Comparison of ENCODE assay signal across 1 cellular context in genomic region chr16:20878682-20879147, GRCh38.
TF ChIP-seq lines count a peak whose summit lies in the region.

No MANE protein-coding gene starts in this region.

TF ChIP-seq in HepG2, 621 proteins besides CTCF, POLR2A, EP300 and RAD21 (continued from another document and continues in another):
- no peak for TF ChIP-seq GRHL1 (CRISPR knock-in tag; conservative IDR thresholded peaks at IDR 0.05)
- peak; percentile 44; the same call in 1 of the 2 replicates for TF ChIP-seq POGZ (CRISPR knock-in tag; IDR thresholded peaks at IDR 0.05)
- TF ChIP-seq ZNF660 (CRISPR knock-in tag; IDR thresholded peaks at IDR 0.05; ENCODE audit: borderline replicate concordance, low read depth): no peak
- no peak for TF ChIP-seq DBP (CRISPR knock-in tag; IDR thresholded peaks at IDR 0.05; ENCODE audit: not compliant biosample characterization)
- TF ChIP-seq, protein P1, sequence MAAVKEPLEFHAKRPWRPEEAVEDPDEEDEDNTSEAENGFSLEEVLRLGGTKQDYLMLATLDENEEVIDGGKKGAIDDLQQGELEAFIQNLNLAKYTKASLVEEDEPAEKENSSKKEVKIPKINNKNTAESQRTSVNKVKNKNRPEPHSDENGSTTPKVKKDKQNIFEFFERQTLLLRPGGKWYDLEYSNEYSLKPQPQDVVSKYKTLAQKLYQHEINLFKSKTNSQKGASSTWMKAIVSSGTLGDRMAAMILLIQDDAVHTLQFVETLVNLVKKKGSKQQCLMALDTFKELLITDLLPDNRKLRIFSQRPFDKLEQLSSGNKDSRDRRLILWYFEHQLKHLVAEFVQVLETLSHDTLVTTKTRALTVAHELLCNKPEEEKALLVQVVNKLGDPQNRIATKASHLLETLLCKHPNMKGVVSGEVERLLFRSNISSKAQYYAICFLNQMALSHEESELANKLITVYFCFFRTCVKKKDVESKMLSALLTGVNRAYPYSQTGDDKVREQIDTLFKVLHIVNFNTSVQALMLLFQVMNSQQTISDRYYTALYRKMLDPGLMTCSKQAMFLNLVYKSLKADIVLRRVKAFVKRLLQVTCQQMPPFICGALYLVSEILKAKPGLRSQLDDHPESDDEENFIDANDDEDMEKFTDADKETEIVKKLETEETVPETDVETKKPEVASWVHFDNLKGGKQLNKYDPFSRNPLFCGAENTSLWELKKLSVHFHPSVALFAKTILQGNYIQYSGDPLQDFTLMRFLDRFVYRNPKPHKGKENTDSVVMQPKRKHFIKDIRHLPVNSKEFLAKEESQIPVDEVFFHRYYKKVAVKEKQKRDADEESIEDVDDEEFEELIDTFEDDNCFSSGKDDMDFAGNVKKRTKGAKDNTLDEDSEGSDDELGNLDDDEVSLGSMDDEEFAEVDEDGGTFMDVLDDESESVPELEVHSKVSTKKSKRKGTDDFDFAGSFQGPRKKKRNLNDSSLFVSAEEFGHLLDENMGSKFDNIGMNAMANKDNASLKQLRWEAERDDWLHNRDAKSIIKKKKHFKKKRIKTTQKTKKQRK (IDR thresholded peaks at IDR 0.05; ENCODE audit: low read length): no peak
- TF ChIP-seq BCL3 (CRISPR knock-in tag; IDR thresholded peaks at IDR 0.05): no peak
- TF ChIP-seq ZNF33A (CRISPR knock-in tag; IDR thresholded peaks at IDR 0.05; ENCODE audit: borderline replicate concordance): no peak
- TF ChIP-seq ZNF235 (CRISPR knock-in tag; IDR thresholded peaks at IDR 0.05; ENCODE audit: borderline replicate concordance): no peak
- no peak for TF ChIP-seq ZBTB25 (CRISPR knock-in tag; IDR thresholded peaks at IDR 0.05)
- TF ChIP-seq ZNF224 (CRISPR knock-in tag; IDR thresholded peaks at IDR 0.05): no peak
- no peak for TF ChIP-seq ETV6 (CRISPR knock-in tag; conservative IDR thresholded peaks at IDR 0.05)
- TF ChIP-seq ZNF362 (CRISPR knock-in tag; IDR thresholded peaks at IDR 0.05; ENCODE audit: borderline replicate concordance): no peak
- no peak for TF ChIP-seq HOXA9 (CRISPR knock-in tag; IDR thresholded peaks at IDR 0.05; ENCODE audit: borderline replicate concordance)
- TF ChIP-seq, protein P2, sequence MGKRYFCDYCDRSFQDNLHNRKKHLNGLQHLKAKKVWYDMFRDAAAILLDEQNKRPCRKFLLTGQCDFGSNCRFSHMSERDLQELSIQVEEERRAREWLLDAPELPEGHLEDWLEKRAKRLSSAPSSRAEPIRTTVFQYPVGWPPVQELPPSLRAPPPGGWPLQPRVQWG (CRISPR knock-in tag; IDR thresholded peaks at IDR 0.05; ENCODE audit: borderline replicate concordance, low read depth): no peak
- TF ChIP-seq NONO (IDR thresholded peaks at IDR 0.05): no peak
- peak; percentile 62; the same call in 1 of the 2 replicates for TF ChIP-seq NONO (CRISPR knock-in tag; conservative IDR thresholded peaks at IDR 0.05)
- TF ChIP-seq NFE2L1 (CRISPR knock-in tag; IDR thresholded peaks at IDR 0.05; ENCODE audit: borderline replicate concordance): no peak
- peak; percentile 34; the same call in 1 of the 2 replicates for TF ChIP-seq FOXA3 (CRISPR knock-in tag; IDR thresholded peaks at IDR 0.05)
- TF ChIP-seq ZNF260 (CRISPR knock-in tag; IDR thresholded peaks at IDR 0.05; ENCODE audit: borderline replicate concordance, low read depth): no peak
- TF ChIP-seq, protein P3, sequence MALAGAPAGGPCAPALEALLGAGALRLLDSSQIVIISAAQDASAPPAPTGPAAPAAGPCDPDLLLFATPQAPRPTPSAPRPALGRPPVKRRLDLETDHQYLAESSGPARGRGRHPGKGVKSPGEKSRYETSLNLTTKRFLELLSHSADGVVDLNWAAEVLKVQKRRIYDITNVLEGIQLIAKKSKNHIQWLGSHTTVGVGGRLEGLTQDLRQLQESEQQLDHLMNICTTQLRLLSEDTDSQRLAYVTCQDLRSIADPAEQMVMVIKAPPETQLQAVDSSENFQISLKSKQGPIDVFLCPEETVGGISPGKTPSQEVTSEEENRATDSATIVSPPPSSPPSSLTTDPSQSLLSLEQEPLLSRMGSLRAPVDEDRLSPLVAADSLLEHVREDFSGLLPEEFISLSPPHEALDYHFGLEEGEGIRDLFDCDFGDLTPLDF (CRISPR knock-in tag; IDR thresholded peaks at IDR 0.05): no peak
- TF ChIP-seq NR2F6 (IDR thresholded peaks at IDR 0.05): peak; percentile 47; the same call in 1 of the 2 replicates
- peak; percentile 52; the same call in 1 of the 2 replicates for TF ChIP-seq NR2F6 (CRISPR knock-in tag; IDR thresholded peaks at IDR 0.05)
- no peak for TF ChIP-seq SCMH1 (CRISPR knock-in tag; IDR thresholded peaks at IDR 0.05; ENCODE audit: borderline replicate concordance)
- TF ChIP-seq ZSCAN31 (CRISPR knock-in tag; IDR thresholded peaks at IDR 0.05; ENCODE audit: low read depth): no peak
- no peak for TF ChIP-seq ZIK1 (CRISPR knock-in tag; IDR thresholded peaks at IDR 0.05; ENCODE audit: borderline replicate concordance, low read depth)
- no peak for TF ChIP-seq TAF15 (IDR thresholded peaks at IDR 0.05; ENCODE audit: low read depth, low read length, poor library complexity, severe bottlenecking)
- no peak for TF ChIP-seq ZKSCAN1 (IDR thresholded peaks at IDR 0.05; ENCODE audit: low read length)
- no peak for TF ChIP-seq FIP1L1 (IDR thresholded peaks at IDR 0.05; ENCODE audit: borderline replicate concordance, insufficient read depth, low read depth, low read length)
- TF ChIP-seq SMAD3 (CRISPR knock-in tag; IDR thresholded peaks at IDR 0.05): no peak
- no peak for TF ChIP-seq HCFC1 (IDR thresholded peaks at IDR 0.05; ENCODE audit: low read depth, low read length)
- peak; percentile 73; the same call in 1 of the 2 replicates for TF ChIP-seq KDM6A (CRISPR knock-in tag; IDR thresholded peaks at IDR 0.05; ENCODE audit: low read depth)
- TF ChIP-seq, protein P4, sequence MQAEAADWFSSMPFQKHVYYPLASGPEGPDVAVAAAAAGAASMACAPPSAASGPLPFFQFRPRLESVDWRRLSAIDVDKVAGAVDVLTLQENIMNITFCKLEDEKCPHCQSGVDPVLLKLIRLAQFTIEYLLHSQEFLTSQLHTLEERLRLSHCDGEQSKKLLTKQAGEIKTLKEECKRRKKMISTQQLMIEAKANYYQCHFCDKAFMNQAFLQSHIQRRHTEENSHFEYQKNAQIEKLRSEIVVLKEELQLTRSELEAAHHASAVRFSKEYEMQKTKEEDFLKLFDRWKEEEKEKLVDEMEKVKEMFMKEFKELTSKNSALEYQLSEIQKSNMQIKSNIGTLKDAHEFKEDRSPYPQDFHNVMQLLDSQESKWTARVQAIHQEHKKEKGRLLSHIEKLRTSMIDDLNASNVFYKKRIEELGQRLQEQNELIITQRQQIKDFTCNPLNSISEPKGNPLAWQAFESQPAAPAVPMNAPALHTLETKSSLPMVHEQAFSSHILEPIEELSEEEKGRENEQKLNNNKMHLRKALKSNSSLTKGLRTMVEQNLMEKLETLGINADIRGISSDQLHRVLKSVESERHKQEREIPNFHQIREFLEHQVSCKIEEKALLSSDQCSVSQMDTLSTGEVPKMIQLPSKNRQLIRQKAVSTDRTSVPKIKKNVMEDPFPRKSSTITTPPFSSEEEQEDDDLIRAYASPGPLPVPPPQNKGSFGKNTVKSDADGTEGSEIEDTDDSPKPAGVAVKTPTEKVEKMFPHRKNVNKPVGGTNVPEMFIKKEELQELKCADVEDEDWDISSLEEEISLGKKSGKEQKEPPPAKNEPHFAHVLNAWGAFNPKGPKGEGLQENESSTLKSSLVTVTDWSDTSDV (CRISPR knock-in tag; IDR thresholded peaks at IDR 0.05): no peak
- TF ChIP-seq RBM22 (optimal IDR thresholded peaks at IDR 0.05; ENCODE audit: low read length): no peak
- TF ChIP-seq, protein P5, sequence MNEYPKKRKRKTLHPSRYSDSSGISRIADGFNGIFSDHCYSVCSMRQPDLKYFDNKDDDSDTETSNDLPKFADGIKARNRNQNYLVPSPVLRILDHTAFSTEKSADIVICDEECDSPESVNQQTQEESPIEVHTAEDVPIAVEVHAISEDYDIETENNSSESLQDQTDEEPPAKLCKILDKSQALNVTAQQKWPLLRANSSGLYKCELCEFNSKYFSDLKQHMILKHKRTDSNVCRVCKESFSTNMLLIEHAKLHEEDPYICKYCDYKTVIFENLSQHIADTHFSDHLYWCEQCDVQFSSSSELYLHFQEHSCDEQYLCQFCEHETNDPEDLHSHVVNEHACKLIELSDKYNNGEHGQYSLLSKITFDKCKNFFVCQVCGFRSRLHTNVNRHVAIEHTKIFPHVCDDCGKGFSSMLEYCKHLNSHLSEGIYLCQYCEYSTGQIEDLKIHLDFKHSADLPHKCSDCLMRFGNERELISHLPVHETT (CRISPR knock-in tag; conservative IDR thresholded peaks at IDR 0.05): no peak
- no peak for TF ChIP-seq ZNF629 (CRISPR knock-in tag; conservative IDR thresholded peaks at IDR 0.05)
- TF ChIP-seq HDAC1 (CRISPR knock-in tag; IDR thresholded peaks at IDR 0.05): 0 out of 2 replicates have a peak, but pooled peaks have one; percentile 30
- TF ChIP-seq, protein P6, sequence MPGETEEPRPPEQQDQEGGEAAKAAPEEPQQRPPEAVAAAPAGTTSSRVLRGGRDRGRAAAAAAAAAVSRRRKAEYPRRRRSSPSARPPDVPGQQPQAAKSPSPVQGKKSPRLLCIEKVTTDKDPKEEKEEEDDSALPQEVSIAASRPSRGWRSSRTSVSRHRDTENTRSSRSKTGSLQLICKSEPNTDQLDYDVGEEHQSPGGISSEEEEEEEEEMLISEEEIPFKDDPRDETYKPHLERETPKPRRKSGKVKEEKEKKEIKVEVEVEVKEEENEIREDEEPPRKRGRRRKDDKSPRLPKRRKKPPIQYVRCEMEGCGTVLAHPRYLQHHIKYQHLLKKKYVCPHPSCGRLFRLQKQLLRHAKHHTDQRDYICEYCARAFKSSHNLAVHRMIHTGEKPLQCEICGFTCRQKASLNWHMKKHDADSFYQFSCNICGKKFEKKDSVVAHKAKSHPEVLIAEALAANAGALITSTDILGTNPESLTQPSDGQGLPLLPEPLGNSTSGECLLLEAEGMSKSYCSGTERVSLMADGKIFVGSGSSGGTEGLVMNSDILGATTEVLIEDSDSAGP (CRISPR knock-in tag; IDR thresholded peaks at IDR 0.05; ENCODE audit: borderline replicate concordance): no peak
- TF ChIP-seq FOXJ3 (CRISPR knock-in tag; IDR thresholded peaks at IDR 0.05; ENCODE audit: borderline replicate concordance): no peak
- no peak for TF ChIP-seq ZBTB1 (CRISPR knock-in tag; IDR thresholded peaks at IDR 0.05; ENCODE audit: borderline replicate concordance)
- no peak for TF ChIP-seq GPN1 (CRISPR knock-in tag; IDR thresholded peaks at IDR 0.05; ENCODE audit: borderline replicate concordance)
- no peak for TF ChIP-seq JUNB (CRISPR knock-in tag; IDR thresholded peaks at IDR 0.05; ENCODE audit: borderline replicate concordance)
- no peak for TF ChIP-seq ZNF484 (CRISPR knock-in tag; IDR thresholded peaks at IDR 0.05; ENCODE audit: borderline replicate concordance, low read depth)
- no peak for TF ChIP-seq ZBTB21 (CRISPR knock-in tag; IDR thresholded peaks at IDR 0.05)
- no peak for TF ChIP-seq GZF1 (CRISPR knock-in tag; IDR thresholded peaks at IDR 0.05)
- TF ChIP-seq ZNF136 (CRISPR knock-in tag; IDR thresholded peaks at IDR 0.05; ENCODE audit: low read depth): no peak
- no peak for TF ChIP-seq AKAP8 (CRISPR knock-in tag; IDR thresholded peaks at IDR 0.05)
- TF ChIP-seq E2F2 (CRISPR knock-in tag; IDR thresholded peaks at IDR 0.05; ENCODE audit: borderline replicate concordance): no peak
- TF ChIP-seq ZBTB7A (CRISPR knock-in tag; IDR thresholded peaks at IDR 0.05): no peak
